ENCODE assay signal across 1 cellular context in the genomic region with DNA sequence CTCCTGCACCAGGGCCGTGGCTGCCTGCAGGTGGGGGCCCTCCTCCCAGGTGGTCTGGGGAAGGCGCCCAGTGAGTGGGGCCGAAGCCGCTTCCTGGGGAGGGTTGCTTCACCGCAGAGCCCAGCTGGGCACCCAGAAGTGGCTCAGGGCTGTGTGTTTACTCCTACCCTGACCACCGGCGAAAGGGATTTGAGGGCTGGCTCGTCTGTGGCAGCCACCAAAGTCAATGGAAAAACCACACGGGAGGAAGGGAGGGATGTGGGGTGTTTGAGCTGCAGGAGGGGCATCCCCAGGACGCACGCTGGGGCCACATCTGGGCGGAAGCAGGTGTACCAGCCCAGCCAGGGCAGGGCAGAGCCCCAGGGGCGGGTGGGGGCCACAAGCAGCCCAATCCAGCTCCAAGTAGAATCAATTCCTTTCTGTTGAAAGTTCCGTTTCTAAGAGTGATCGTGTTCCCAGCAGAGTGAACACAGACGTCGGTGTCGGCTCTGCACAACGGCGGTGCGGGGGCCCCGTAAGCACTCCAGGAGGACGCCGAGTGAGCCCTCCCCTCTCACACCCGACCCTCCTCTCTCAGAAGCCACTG.
TF ChIP-seq lines count a peak whose summit lies in the region.

No MANE protein-coding gene starts in this region.

TF ChIP-seq in H1, 55 proteins besides CTCF, POLR2A, EP300 and RAD21:
- TF ChIP-seq SP1 (IDR thresholded peaks at IDR 0.05; ENCODE audit: low read depth, low read length): no peak
- no peak for TF ChIP-seq YY1 (IDR thresholded peaks at IDR 0.05; ENCODE audit: low read depth, low read length)
- TF ChIP-seq EGR1 (IDR thresholded peaks at IDR 0.05; ENCODE audit: borderline replicate concordance, low read depth, low read length): no peak
- TF ChIP-seq KDM5A (IDR thresholded peaks at IDR 0.05; ENCODE audit: low read length): no peak
